ENCODE assay signal across 5 cellular contexts in genomic region chr16:2205967-2206313, GRCh38. TPM values are rescaled to one million over a fixed set of nuclear protein-coding genes. Genes with fewer than 3 reads are reported as not detected.
DNase-seq lines count a peak whose midpoint lies in the region; ATAC-seq and TF ChIP-seq lines count a peak whose summit lies in the region.

No MANE protein-coding gene starts in this region.

- peaks cover 12% of the 10 kb centered on the region for H3K23me2 ChIP-seq in H9 (ENCODE audit: insufficient read length, low read depth, low read length, poor library complexity, severe bottlenecking)

- H3K27me3 Mint-ChIP-seq in H9 (ENCODE audit: low read depth) = peaks cover 25% of the 10 kb centered on the region

- peak; percentile 23 for ATAC-seq in left colon

- H3K56ac ChIP-seq in H9 (ENCODE audit: insufficient read length, low read depth, low read length) = no peak overlapping the region

- no peaks in the 10 kb centered on the region for H3K9me2 ChIP-seq in SU-DHL-6 (replicated peaks; ENCODE audit: insufficient read depth, low read length)

- in situ Hi-C loops in G401 (cut with HindIII; ENCODE audit: low sequenced_read_pairs) = no loop called here

- H3K36me3 Mint-ChIP-seq in H9 (ENCODE audit: insufficient read depth in 1 of 3, low read depth in 3 of 3) = peaks cover 7 to 30% (median 28%) of the 10 kb centered on the region in 3 experiments; a peak in 6 of 7 replicates

- H3K14ac ChIP-seq in H9 (ENCODE audit: insufficient read depth, low read length) = no peak overlapping the region

- H3T11ph ChIP-seq in H9 (ENCODE audit: low read length) = no peak overlapping the region

- no peak overlapping the region for H3K18ac ChIP-seq in H9 (ENCODE audit: insufficient read length, low read depth, low read length)

- peaks cover 0 to 9% of the 10 kb centered on the region in 2 experiments; a peak in 1 of 5 replicates for H3K9me3 Mint-ChIP-seq in H9

- no peaks in the 10 kb centered on the region for H3K79me2 ChIP-seq in H9 (ENCODE audit: insufficient read depth, low read length)
- peaks cover 8% of the 10 kb centered on the region; the same call in 1 of the 2 replicates for H3K79me2 ChIP-seq in SU-DHL-6 (ENCODE audit: insufficient read depth, low read length)

- H2AK5ac ChIP-seq in H9 (ENCODE audit: insufficient read length, low read length) = no peak overlapping the region

- H2AFZ ChIP-seq in H9 (ENCODE audit: low read length) (no peak overlapping the region), SU-DHL-6 (ENCODE audit: low read depth, low read length, severe bottlenecking) (peak overlapping the region; percentile 9)

- intact Hi-C loops in left colon (cut with DNase I, micrococcal nuclease) = no loop called here

- no peak overlapping the region for H3K4ac ChIP-seq in H9 (ENCODE audit: low read depth, low read length)

- H3K4me1 ChIP-seq in H9 (ENCODE audit: insufficient read depth, low read length) = no peaks in the 10 kb centered on the region; the same call in 1 of the 2 replicates

- peak overlapping the region; percentile 80 for H3K4me2 ChIP-seq in H9 (ENCODE audit: insufficient read depth, insufficient read length, low read length)
- peak overlapping the region; percentile 79 for H3K4me2 ChIP-seq in SU-DHL-6 (ENCODE audit: low read depth, low read length, poor library complexity, severe bottlenecking)

- H3K27ac ChIP-seq in H9 (ENCODE audit: insufficient read length, low read depth, low read length) (no peak overlapping the region), SU-DHL-6 (ENCODE audit: low read depth, low read length) (peak overlapping the region; percentile 74)

- no peak overlapping the region for H2BK12ac ChIP-seq in H9 (ENCODE audit: insufficient read length, low read depth, low read length)

- H3K4me3 Mint-ChIP-seq in H9 = peak overlapping the region; percentile 76 to 84

- H3K36me3 ChIP-seq in SU-DHL-6 (ENCODE audit: low read length) = no peaks in the 10 kb centered on the region

- H2BK5ac ChIP-seq in H9 (ENCODE audit: insufficient read length, low read length) = no peak overlapping the region

- DNase-seq in H9 (no peak), left colon (peak in 1 of 2 donors; percentile 71), NOMO-1 treated with dmso at 0.1 percent for 144 hours (lab: John Stamatoyannopoulos, UW; ENCODE audit: unreplicated experiment) (no peak), G401 (ENCODE audit: low spot score) (no peak)

- H2BK120ac ChIP-seq in H9 (ENCODE audit: low read depth, low read length, poor library complexity, severe bottlenecking) = no peak overlapping the region

- no peak overlapping the region for H2BK20ac ChIP-seq in H9 (ENCODE audit: low read depth, low read length, poor library complexity, severe bottlenecking)

- H3K4me3 ChIP-seq in SU-DHL-6 (ENCODE audit: insufficient read depth, low read length, poor library complexity, severe bottlenecking) = peak overlapping the region; percentile 86

- H3K79me1 ChIP-seq in H9 (ENCODE audit: insufficient read depth, low read depth, low read length, poor library complexity, severe bottlenecking) = no peaks in the 10 kb centered on the region

- H3K9ac ChIP-seq in H9 (ENCODE audit: extremely low read depth, insufficient read length, low read length) (peak overlapping the region; percentile 65), SU-DHL-6 (ENCODE audit: low read length) (peak overlapping the region; percentile 90)

- H3K27me3 ChIP-seq in H9 (ENCODE audit: insufficient read depth, low read length) (no peaks in the 10 kb centered on the region), SU-DHL-6 (ENCODE audit: low read length) (no peaks in the 10 kb centered on the region)

- WGBS in H9 (ENCODE audit: extremely low coverage, insufficient read length, low lambda C conversion rate) = no CpG with 5 or more reads among the region's 16 CpGs

- H4K5ac ChIP-seq in H9 (ENCODE audit: insufficient read length, low read depth, low read length) = no peak overlapping the region

- H4K8ac ChIP-seq in H9 (replicated peaks; ENCODE audit: insufficient read length, low read depth, low read length) = no peak overlapping the region

- no peak overlapping the region for H2BK15ac ChIP-seq in H9 (ENCODE audit: low read depth, low read length)

- no peaks in the 10 kb centered on the region for H4K20me1 ChIP-seq in H9 (ENCODE audit: control insufficient read depth, insufficient read depth, insufficient read length)
- H4K20me1 ChIP-seq in SU-DHL-6 (ENCODE audit: low read depth, low read length) = no peaks in the 10 kb centered on the region

- no peak overlapping the region for H3K27ac Mint-ChIP-seq in H9

- H3K4me1 Mint-ChIP-seq in H9 = peaks cover 6 to 9% of the 10 kb centered on the region in 2 experiments

- H4K91ac ChIP-seq in H9 (ENCODE audit: insufficient read length, low read depth, low read length) = no peak overlapping the region

- TF ChIP-seq CTCF in H9 (conservative IDR thresholded peaks at IDR 0.05) (0 out of 3 replicates have a peak, but pooled peaks have one; percentile 3), SU-DHL-6 (IDR thresholded peaks at IDR 0.05; ENCODE audit: insufficient read depth, low read length, poor library complexity, severe bottlenecking) (no peak)

- H3K23ac ChIP-seq in H9 (ENCODE audit: insufficient read length, low read depth, low read length) = no peak overlapping the region

- H3K9me3 ChIP-seq in H9 (ENCODE audit: control insufficient read depth, low read depth, low read length) (no peaks in the 10 kb centered on the region), SU-DHL-6 (ENCODE audit: insufficient read depth, low read length) (no peaks in the 10 kb centered on the region)

- no peaks in the 10 kb centered on the region for H3F3A ChIP-seq in SU-DHL-6 (ENCODE audit: insufficient read depth)

RNA-seq across cellular contexts. Expression of gene MLST8, which starts 0.7 kb away (rescaled TPM):
- total RNA-seq in H9 (2021) = 74.5 and 75.9 TPM in 2 replicates
- 10 to 100 TPM; 26.7 to 31.4 TPM for total RNA-seq in left colon
- total RNA-seq in G401 (2014; rRNA removed; shearing (Covaris generic)) = 34.8 and 86.2 TPM in 2 replicates

RNA-seq across cellular contexts. Expression of gene BRICD5, which starts 4.7 kb away (rescaled TPM):
- total RNA-seq in H9 (2021) (10.8 and 11.9 TPM in 2 replicates), left colon (10 to 100 TPM in 1 of 2 donors, 1 to 10 TPM in 1; 6.1 to 14.4 TPM)
- 1.9 and 2.1 TPM in 2 replicates for total RNA-seq in G401 (2014; rRNA removed; shearing (Covaris generic))

RNA-seq across cellular contexts. Expression of gene PGP, which starts 8.7 kb away (rescaled TPM):
- total RNA-seq in H9 (2021) (37.4 and 38.3 TPM in 2 replicates), left colon (10 to 100 TPM; 16.3 to 24.3 TPM)
- total RNA-seq in G401 (2014; rRNA removed; shearing (Covaris generic)) = 47.8 and 70.9 TPM in 2 replicates

RNA-seq across cellular contexts. Expression of gene CASKIN1, which starts 9.5 kb away (rescaled TPM):
- total RNA-seq in H9 (2021) = 7.9 and 9.3 TPM in 2 replicates
- total RNA-seq in left colon = under 1 TPM; 0.11 to 0.15 TPM
- total RNA-seq in G401 (2014; rRNA removed; shearing (Covaris generic)) = 0.80 and 4.2 TPM in 2 replicates

RNA-seq across cellular contexts. Expression of gene E4F1, which starts 17.5 kb away (rescaled TPM):
- total RNA-seq in H9 (2021) (35.9 and 37.6 TPM in 2 replicates), left colon (10 to 100 TPM; 23.6 to 25.1 TPM)
- 40.4 and 59.4 TPM in 2 replicates for total RNA-seq in G401 (2014; rRNA removed; shearing (Covaris generic))
